9 cellular contexts compared by ENCODE assay signal in genomic region chr20:50381771-50382593, GRCh38.
A peak's percentile ranks its signal among the peaks of the same experiment; 100 is the strongest.
DNase-seq lines count a peak whose midpoint lies in the region; ATAC-seq and TF ChIP-seq lines count a peak whose summit lies in the region.
"Had no signal": no experiment of that assay in that cellular context is flagged by ENCODE, and none has a peak within 500 bp of the region (broad histone marks: within the 10 kb centered on the region; RNA-seq: fewer than 3 reads in every experiment).

No MANE protein-coding gene starts in this region.

- POLR2A ChIA-PET in Caco-2 (lab: Charles Lee), result no interaction called here

- CTCF ChIA-PET in Caco-2 (lab: Charles Lee), result interaction anchor here (1.1 to 1.3 kb wide), 2 partner anchors 9 to 41 kb away, joined by 3 to 4 read pairs; no protein-coding TSS in a partner anchor

- intact Hi-C loops in Caco-2 (cut with micrococcal nuclease; ENCODE audit: unreplicated experiment) (no loop called here), prostate gland (cut with DNase I) (loop anchor here (2.0 to 5.0 kb wide), 2 partner anchors 80 to 191 kb away; partner anchors contain the start of gene CEBPB), thyroid gland (cut with DNase I) (no loop called here)

- H3K27me3 ChIP-seq in Caco-2 (replicated peaks; ENCODE audit: control insufficient read depth, insufficient read depth, low read length) (no peaks in the 10 kb centered on the region), prostate gland (replicated peaks; ENCODE audit: insufficient read depth) (no peaks in the 10 kb centered on the region), thyroid gland (no peaks in the 10 kb centered on the region)

- H3K36me3 Mint-ChIP-seq in Caco-2 (ENCODE audit: insufficient read depth, unreplicated experiment), result no peaks in the 10 kb centered on the region
- no peaks in the 10 kb centered on the region for H3K36me3 Mint-ChIP-seq in activated naive CD8-positive, alpha-beta T cell

- H3K4me3 ChIP-seq in Caco-2 (ENCODE audit: low read depth, low read length) (no peak overlapping the region), prostate gland (no peak overlapping the region), thyroid gland (replicated peaks in 1 of 3) (no peak overlapping the region)

- TF ChIP-seq CTCF in Caco-2 (IDR thresholded peaks at IDR 0.05; ENCODE audit: insufficient read depth in 1 of 2, low read depth in 1 of 2, low read length in 1 of 2, severe bottlenecking in 1 of 2, unreplicated experiment in 1 of 2), result no peak
- TF ChIP-seq CTCF in prostate gland (IDR thresholded peaks at IDR 0.05), result no peak
- no peak for TF ChIP-seq CTCF in thyroid gland (IDR thresholded peaks at IDR 0.05)

- H3K27ac ChIP-seq in prostate gland (peak overlapping the region; percentile 73 to 80), thyroid gland (peak overlapping the region in 1 of 3 donors; percentile 5)

- no peaks in the 10 kb centered on the region for H3K27me3 Mint-ChIP-seq in Caco-2 (ENCODE audit: insufficient read depth, unreplicated experiment)
- H3K27me3 Mint-ChIP-seq in activated naive CD8-positive, alpha-beta T cell, result peaks cover 2% of the 10 kb centered on the region

- H3K4me1 ChIP-seq in Caco-2 (peaks cover 37% of the 10 kb centered on the region), prostate gland (replicated peaks) (peaks cover 8% of the 10 kb centered on the region), thyroid gland (peaks cover 14 to 40% of the 10 kb centered on the region in 2 donors)

- 58% methylated on average over 13 of the region's 13 CpGs for WGBS in prostate gland
- 72 to 83% methylated on average over 13 of the region's 13 CpGs for WGBS in thyroid gland, 2 donors

- no peak for TF ChIP-seq POLR2A in prostate gland (IDR thresholded peaks at IDR 0.05)
- TF ChIP-seq POLR2A in thyroid gland (IDR thresholded peaks at IDR 0.05), result no peak

- peaks cover 44% of the 10 kb centered on the region for H3K4me1 Mint-ChIP-seq in Caco-2 (ENCODE audit: low read depth, unreplicated experiment)
- peaks cover 39% of the 10 kb centered on the region for H3K4me1 Mint-ChIP-seq in activated naive CD8-positive, alpha-beta T cell (ENCODE audit: low read depth)

- no TSS peak for BruUV-seq in Caco-2 (replicated peaks; lab: Mats Ljungman, UMichigan)

- peak overlapping the region; percentile 10 for H3K27ac Mint-ChIP-seq in Caco-2 (ENCODE audit: unreplicated experiment)
- H3K27ac Mint-ChIP-seq in activated naive CD8-positive, alpha-beta T cell, result peak overlapping the region; percentile 86

- no peak for ATAC-seq in HG03097 (IDR thresholded peaks at IDR 0.05; ENCODE audit: low FRiP score, unreplicated experiment)

- H3K4me3 Mint-ChIP-seq in Caco-2 (ENCODE audit: unreplicated experiment), result no peak overlapping the region
- peak overlapping the region; percentile 72 for H3K4me3 Mint-ChIP-seq in activated naive CD8-positive, alpha-beta T cell

- no peaks in the 10 kb centered on the region for H3K36me3 ChIP-seq in Caco-2 (ENCODE audit: control insufficient read depth, insufficient read depth, low read length)
- H3K36me3 ChIP-seq in prostate gland, result no peaks in the 10 kb centered on the region
- no peaks in the 10 kb centered on the region for H3K36me3 ChIP-seq in thyroid gland

- H3K9me3 ChIP-seq in Caco-2 (no peaks in the 10 kb centered on the region), prostate gland (no peaks in the 10 kb centered on the region), thyroid gland (no peaks in the 10 kb centered on the region)

- no peaks in the 10 kb centered on the region for H3K9me3 Mint-ChIP-seq in Caco-2 (ENCODE audit: unreplicated experiment)
- H3K9me3 Mint-ChIP-seq in activated naive CD8-positive, alpha-beta T cell (ENCODE audit: low read depth), result no peaks in the 10 kb centered on the region

- DNase-seq in Caco-2 (peak in 1 of 2 experiments; percentile 57), MV-4-11 (lab: John Stamatoyannopoulos, UW) (peak; percentile 60), prostate gland (ENCODE audit: low spot score) (no peak), GOT3 (lab: John Stamatoyannopoulos, UW) (no peak), thyroid gland (no peak), DMS153 (lab: John Stamatoyannopoulos, UW) (no peak)
- DNase-seq: effector CD4-positive, alpha-beta T cell had no signal
